In the genomic region with DNA sequence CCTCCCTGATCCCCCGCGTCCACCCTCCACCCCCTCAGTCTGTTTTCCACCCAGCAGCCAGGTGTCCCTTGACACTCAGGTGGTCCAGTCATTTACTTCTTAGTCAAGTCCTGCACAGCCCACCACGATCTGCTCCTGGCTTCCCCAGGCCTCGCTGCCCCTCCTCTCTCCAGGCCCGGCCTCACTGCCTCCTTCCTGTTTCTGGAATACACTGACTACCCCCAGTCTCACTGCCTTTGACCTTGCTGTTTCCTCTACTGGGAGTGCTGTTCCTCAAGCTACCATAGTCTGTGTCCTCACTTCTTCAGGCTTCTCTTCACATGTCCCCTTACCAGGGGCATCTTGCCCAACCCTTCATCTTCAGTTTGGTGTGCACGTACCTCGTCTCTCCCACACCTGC, we compare ENCODE assay signal across 1 cellular context.
TF ChIP-seq lines count a peak whose summit lies in the region.

No MANE protein-coding gene starts in this region.

TF ChIP-seq in WTC11, 78 proteins besides CTCF, POLR2A, EP300 and RAD21 (continued from another document):
- TF ChIP-seq, protein P1, sequence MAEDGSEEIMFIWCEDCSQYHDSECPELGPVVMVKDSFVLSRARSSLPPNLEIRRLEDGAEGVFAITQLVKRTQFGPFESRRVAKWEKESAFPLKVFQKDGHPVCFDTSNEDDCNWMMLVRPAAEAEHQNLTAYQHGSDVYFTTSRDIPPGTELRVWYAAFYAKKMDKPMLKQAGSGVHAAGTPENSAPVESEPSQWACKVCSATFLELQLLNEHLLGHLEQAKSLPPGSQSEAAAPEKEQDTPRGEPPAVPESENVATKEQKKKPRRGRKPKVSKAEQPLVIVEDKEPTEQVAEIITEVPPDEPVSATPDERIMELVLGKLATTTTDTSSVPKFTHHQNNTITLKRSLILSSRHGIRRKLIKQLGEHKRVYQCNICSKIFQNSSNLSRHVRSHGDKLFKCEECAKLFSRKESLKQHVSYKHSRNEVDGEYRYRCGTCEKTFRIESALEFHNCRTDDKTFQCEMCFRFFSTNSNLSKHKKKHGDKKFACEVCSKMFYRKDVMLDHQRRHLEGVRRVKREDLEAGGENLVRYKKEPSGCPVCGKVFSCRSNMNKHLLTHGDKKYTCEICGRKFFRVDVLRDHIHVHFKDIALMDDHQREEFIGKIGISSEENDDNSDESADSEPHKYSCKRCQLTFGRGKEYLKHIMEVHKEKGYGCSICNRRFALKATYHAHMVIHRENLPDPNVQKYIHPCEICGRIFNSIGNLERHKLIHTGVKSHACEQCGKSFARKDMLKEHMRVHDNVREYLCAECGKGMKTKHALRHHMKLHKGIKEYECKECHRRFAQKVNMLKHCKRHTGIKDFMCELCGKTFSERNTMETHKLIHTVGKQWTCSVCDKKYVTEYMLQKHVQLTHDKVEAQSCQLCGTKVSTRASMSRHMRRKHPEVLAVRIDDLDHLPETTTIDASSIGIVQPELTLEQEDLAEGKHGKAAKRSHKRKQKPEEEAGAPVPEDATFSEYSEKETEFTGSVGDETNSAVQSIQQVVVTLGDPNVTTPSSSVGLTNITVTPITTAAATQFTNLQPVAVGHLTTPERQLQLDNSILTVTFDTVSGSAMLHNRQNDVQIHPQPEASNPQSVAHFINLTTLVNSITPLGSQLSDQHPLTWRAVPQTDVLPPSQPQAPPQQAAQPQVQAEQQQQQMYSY (CRISPR knock-in tag; IDR thresholded peaks at IDR 0.05) = no peak
- TF ChIP-seq, protein P2, sequence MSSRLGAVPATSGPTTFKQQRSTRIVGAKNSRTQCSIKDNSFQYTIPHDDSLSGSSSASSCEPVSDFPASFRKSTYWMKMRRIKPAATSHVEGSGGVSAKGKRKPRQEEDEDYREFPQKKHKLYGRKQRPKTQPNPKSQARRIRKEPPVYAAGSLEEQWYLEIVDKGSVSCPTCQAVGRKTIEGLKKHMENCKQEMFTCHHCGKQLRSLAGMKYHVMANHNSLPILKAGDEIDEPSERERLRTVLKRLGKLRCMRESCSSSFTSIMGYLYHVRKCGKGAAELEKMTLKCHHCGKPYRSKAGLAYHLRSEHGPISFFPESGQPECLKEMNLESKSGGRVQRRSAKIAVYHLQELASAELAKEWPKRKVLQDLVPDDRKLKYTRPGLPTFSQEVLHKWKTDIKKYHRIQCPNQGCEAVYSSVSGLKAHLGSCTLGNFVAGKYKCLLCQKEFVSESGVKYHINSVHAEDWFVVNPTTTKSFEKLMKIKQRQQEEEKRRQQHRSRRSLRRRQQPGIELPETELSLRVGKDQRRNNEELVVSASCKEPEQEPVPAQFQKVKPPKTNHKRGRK (CRISPR knock-in tag; IDR thresholded peaks at IDR 0.05; ENCODE audit: borderline replicate concordance) = no peak
- no peak for TF ChIP-seq CREM (CRISPR knock-in tag; IDR thresholded peaks at IDR 0.05)
- TF ChIP-seq JAZF1 (CRISPR knock-in tag; IDR thresholded peaks at IDR 0.05) = no peak
- no peak for TF ChIP-seq ZNF138 (CRISPR knock-in tag; conservative IDR thresholded peaks at IDR 0.05)
- TF ChIP-seq, protein P3, sequence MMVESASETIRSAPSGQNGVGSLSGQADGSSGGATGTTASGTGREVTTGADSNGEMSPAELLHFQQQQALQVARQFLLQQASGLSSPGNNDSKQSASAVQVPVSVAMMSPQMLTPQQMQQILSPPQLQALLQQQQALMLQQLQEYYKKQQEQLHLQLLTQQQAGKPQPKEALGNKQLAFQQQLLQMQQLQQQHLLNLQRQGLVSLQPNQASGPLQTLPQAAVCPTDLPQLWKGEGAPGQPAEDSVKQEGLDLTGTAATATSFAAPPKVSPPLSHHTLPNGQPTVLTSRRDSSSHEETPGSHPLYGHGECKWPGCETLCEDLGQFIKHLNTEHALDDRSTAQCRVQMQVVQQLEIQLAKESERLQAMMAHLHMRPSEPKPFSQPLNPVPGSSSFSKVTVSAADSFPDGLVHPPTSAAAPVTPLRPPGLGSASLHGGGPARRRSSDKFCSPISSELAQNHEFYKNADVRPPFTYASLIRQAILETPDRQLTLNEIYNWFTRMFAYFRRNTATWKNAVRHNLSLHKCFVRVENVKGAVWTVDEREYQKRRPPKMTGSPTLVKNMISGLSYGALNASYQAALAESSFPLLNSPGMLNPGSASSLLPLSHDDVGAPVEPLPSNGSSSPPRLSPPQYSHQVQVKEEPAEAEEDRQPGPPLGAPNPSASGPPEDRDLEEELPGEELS (CRISPR knock-in tag; IDR thresholded peaks at IDR 0.05) = no peak
- TF ChIP-seq, protein P4, sequence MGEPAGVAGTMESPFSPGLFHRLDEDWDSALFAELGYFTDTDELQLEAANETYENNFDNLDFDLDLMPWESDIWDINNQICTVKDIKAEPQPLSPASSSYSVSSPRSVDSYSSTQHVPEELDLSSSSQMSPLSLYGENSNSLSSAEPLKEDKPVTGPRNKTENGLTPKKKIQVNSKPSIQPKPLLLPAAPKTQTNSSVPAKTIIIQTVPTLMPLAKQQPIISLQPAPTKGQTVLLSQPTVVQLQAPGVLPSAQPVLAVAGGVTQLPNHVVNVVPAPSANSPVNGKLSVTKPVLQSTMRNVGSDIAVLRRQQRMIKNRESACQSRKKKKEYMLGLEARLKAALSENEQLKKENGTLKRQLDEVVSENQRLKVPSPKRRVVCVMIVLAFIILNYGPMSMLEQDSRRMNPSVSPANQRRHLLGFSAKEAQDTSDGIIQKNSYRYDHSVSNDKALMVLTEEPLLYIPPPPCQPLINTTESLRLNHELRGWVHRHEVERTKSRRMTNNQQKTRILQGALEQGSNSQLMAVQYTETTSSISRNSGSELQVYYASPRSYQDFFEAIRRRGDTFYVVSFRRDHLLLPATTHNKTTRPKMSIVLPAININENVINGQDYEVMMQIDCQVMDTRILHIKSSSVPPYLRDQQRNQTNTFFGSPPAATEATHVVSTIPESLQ (CRISPR knock-in tag; IDR thresholded peaks at IDR 0.05) = no peak
- no peak for TF ChIP-seq TP53 (CRISPR knock-in tag; IDR thresholded peaks at IDR 0.05)
- TF ChIP-seq FOXK1 (CRISPR knock-in tag; IDR thresholded peaks at IDR 0.05) = no peak
- TF ChIP-seq, protein P5, sequence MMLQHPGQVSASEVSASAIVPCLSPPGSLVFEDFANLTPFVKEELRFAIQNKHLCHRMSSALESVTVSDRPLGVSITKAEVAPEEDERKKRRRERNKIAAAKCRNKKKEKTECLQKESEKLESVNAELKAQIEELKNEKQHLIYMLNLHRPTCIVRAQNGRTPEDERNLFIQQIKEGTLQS (CRISPR knock-in tag; conservative IDR thresholded peaks at IDR 0.05) = no peak
